9 cellular contexts compared by ENCODE assay signal in genomic region chr2:125516496-125517109, GRCh38.
DNase-seq lines count a peak whose midpoint lies in the region; ATAC-seq and TF ChIP-seq lines count a peak whose summit lies in the region.
"Had no signal": no experiment of that assay in that cellular context is flagged by ENCODE, and none has a peak within 500 bp of the region (broad histone marks: within the 10 kb centered on the region; RNA-seq: fewer than 3 reads in every experiment).

No MANE protein-coding gene starts in this region.

- H3K36me3 ChIP-seq in right atrium auricular region, result no peaks in the 10 kb centered on the region

- no peaks in the 10 kb centered on the region for H3K27me3 Mint-ChIP-seq in effector memory CD8-positive, alpha-beta T cell
- H3K27me3 Mint-ChIP-seq: naive B cell had no signal

- H3K4me3 ChIP-seq in GM12864 (ENCODE audit: low read depth, low read length) (no peak overlapping the region), right atrium auricular region (no peak overlapping the region)

- ATAC-seq in HG02885 (IDR thresholded peaks at IDR 0.05; ENCODE audit: poor library complexity, unreplicated experiment), result peak; percentile 89
- ATAC-seq in effector memory CD8-positive, alpha-beta T cell (replicated peaks), result no peak

- no peak overlapping the region for H3K27ac ChIP-seq in right atrium auricular region

- peaks cover 0 to 22% of the 10 kb centered on the region in 2 donors for H3K9me3 ChIP-seq in right atrium auricular region

- H3K27me3 ChIP-seq in right atrium auricular region, result no peaks in the 10 kb centered on the region

- peaks cover 0 to 2% of the 10 kb centered on the region in 2 donors for H3K4me1 Mint-ChIP-seq in effector memory CD8-positive, alpha-beta T cell (ENCODE audit: low read depth in 2 of 2)
- H3K4me1 Mint-ChIP-seq: naive B cell had no signal

- H3K27ac Mint-ChIP-seq in effector memory CD8-positive, alpha-beta T cell, result no peak overlapping the region
- H3K27ac Mint-ChIP-seq: naive B cell had no signal

- no peaks in the 10 kb centered on the region for H3K36me3 Mint-ChIP-seq in effector memory CD8-positive, alpha-beta T cell (ENCODE audit: insufficient read depth)
- H3K36me3 Mint-ChIP-seq: naive B cell had no signal

- H3K9me3 Mint-ChIP-seq in effector memory CD8-positive, alpha-beta T cell, result peaks cover 17 to 18% of the 10 kb centered on the region in 2 donors

- DNase-seq in GM12864 (ENCODE audit: low read depth), result no peak
- DNase-seq in SKM-1 (lab: John Stamatoyannopoulos, UW; ENCODE audit: unreplicated experiment), result peak; percentile 59
- DNase-seq in left kidney (ENCODE audit: low read depth, low spot score), result peak; percentile 2
- DNase-seq in effector memory CD8-positive, alpha-beta T cell, result no peak
- no peak for DNase-seq in activated effector memory CD4-positive, alpha-beta T cell treated with Interleukin-2 at 50 U/mL for 16 hours
- DNase-seq in NCI-H2107 treated with DMSO at 0.1 percent for 48 hours (lab: John Stamatoyannopoulos, UW; ENCODE audit: unreplicated experiment), result no peak
- no peak for DNase-seq in right atrium auricular region (ENCODE audit: low spot score)
- DNase-seq: naive B cell had no signal

- no peak overlapping the region for H3K4me3 Mint-ChIP-seq in effector memory CD8-positive, alpha-beta T cell
- H3K4me3 Mint-ChIP-seq: naive B cell had no signal

- TF ChIP-seq CTCF in GM12864 (IDR thresholded peaks at IDR 0.05; ENCODE audit: low read depth, low read length, missing control alignments) (peak; percentile 62), right atrium auricular region (IDR thresholded peaks at IDR 0.05) (peak in 1 of 2 donors; percentile 33)

- no peaks in the 10 kb centered on the region for H3K4me1 ChIP-seq in right atrium auricular region

Comparison
In these comparisons a context has a peak if more than half of its experiments do, and no peak if none do; other contexts are left out.
1. DNase-seq: peak in SKM-1 (single experiment) and left kidney (single experiment); none in GM12864 (single experiment), effector memory CD8-positive, alpha-beta T cell (0 of 3), activated effector memory CD4-positive, alpha-beta T cell treated with Interleukin-2 at 50 U/mL for 16 hours (single experiment), NCI-H2107 treated with DMSO at 0.1 percent for 48 hours (single experiment) and right atrium auricular region (single experiment).